Comparison of ENCODE assay signal across 12 cellular contexts in the genomic region with DNA sequence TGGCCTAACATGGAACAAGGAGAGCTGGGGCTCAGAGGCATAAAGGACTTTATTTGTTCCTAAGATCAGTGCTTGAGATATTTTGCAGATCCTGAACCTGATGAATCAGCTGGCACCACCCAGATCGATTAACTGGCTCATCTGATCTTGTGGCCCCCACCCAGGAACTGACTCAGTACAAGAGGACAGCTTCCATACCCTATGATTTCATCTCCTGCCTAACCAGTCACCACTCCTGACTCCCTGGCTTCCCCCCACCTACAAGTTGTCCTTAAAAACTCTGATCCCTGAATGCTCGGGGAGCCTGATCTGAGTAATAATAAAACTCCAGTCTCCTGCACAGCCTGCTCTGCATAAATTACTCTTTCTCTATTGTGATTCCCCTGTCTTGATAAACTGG. TPM values are rescaled to one million over a fixed set of nuclear protein-coding genes. Genes with fewer than 3 reads are reported as not detected.
A peak's percentile ranks its signal among the peaks of the same experiment; 100 is the strongest.
DNase-seq lines count a peak whose midpoint lies in the region; ATAC-seq and TF ChIP-seq lines count a peak whose summit lies in the region.
"Had no signal": no experiment of that assay in that cellular context is flagged by ENCODE, and none has a peak within 500 bp of the region (broad histone marks: within the 10 kb centered on the region; RNA-seq: fewer than 3 reads in every experiment).

No MANE protein-coding gene starts in this region.

- TF ChIP-seq CTCF in AG09309 (IDR thresholded peaks at IDR 0.05; ENCODE audit: control insufficient read depth, insufficient read depth, low read depth, low read length, missing control alignments), result no peak

- peaks cover 34% of the 10 kb centered on the region for H3K4me1 Mint-ChIP-seq in activated T-cell treated with anti-CD3 and anti-CD28 coated beads, Interleukin-2, amount 50 U/mL, for 4 hours (ENCODE audit: low read depth)
- H3K4me1 Mint-ChIP-seq: brain had no signal

- no peaks in the 10 kb centered on the region for H3K27me3 Mint-ChIP-seq in activated T-cell treated with anti-CD3 and anti-CD28 coated beads, Interleukin-2, amount 50 U/mL, for 4 hours (ENCODE audit: low read depth)

- DNase-seq in AG09309 (ENCODE audit: low read depth) (peak; percentile 7), HT1080 (ENCODE audit: low read depth) (peak; percentile 64), kidney tubule cell (ENCODE audit: low spot score) (peak; percentile 79), NCI-H1417 treated with DMSO at 0.1 percent for 48 hours (lab: John Stamatoyannopoulos, UW) (no peak)
- DNase-seq in activated T-cell treated with anti-CD3 and anti-CD28 coated beads, Interleukin-2, amount 50 U/mL, for 4 hours, result peak; percentile 23
- no peak for DNase-seq in central memory CD4-positive, alpha-beta T cell
- DNase-seq: left ventricle myocardium inferior, pancreas, T1000 had no signal

- ATAC-seq in activated T-cell treated with anti-CD3 and anti-CD28 coated beads, Interleukin-2, amount 50 U/mL, for 4 hours, result peak; percentile 82 to 90
- ATAC-seq in HG03135 (IDR thresholded peaks at IDR 0.05; ENCODE audit: unreplicated experiment) (no peak), HG02623 (IDR thresholded peaks at IDR 0.05; ENCODE audit: unreplicated experiment) (no peak)
- ATAC-seq: pancreas had no signal

- peak overlapping the region; percentile 53 for H3K4me3 Mint-ChIP-seq in activated T-cell treated with anti-CD3 and anti-CD28 coated beads, Interleukin-2, amount 50 U/mL, for 4 hours
- H3K4me3 Mint-ChIP-seq: brain had no signal

- H3K9me3 Mint-ChIP-seq in activated T-cell treated with anti-CD3 and anti-CD28 coated beads, Interleukin-2, amount 50 U/mL, for 4 hours, result peaks cover 14% of the 10 kb centered on the region

- H3K36me3 Mint-ChIP-seq in activated T-cell treated with anti-CD3 and anti-CD28 coated beads, Interleukin-2, amount 50 U/mL, for 4 hours (ENCODE audit: insufficient read depth), result no peaks in the 10 kb centered on the region
- H3K36me3 Mint-ChIP-seq: brain had no signal

- H3K4me3 ChIP-seq in AG09309 (ENCODE audit: control insufficient read depth, low read depth, low read length), result no peak overlapping the region
- H3K4me3 ChIP-seq: left ventricle myocardium inferior, pancreas had no signal

RNA-seq across cellular contexts. Expression of gene C12orf56, which starts 5.1 kb away (rescaled TPM):
- not detected in 2 replicates for total RNA-seq in HT1080 (2014; rRNA removed; shearing (Covaris generic))
- polyA plus RNA-seq in HT1080 (2015; cell fraction: cytosol; rRNA removed), result not detected in 2 replicates
- polyA plus RNA-seq in HT1080 (2015; cell fraction: nucleus; rRNA removed), result 0.03 TPM in 1 of 2 replicates, not detected in the other
- total RNA-seq in activated T-cell treated with anti-CD3 and anti-CD28 coated beads, Interleukin-2, amount 50 U/mL, for 4 hours, result not detected
- total RNA-seq: left ventricle myocardium inferior, pancreas had no signal

RNA-seq across cellular contexts. Expression of gene XPOT, which starts 18.7 kb away (rescaled TPM):
- total RNA-seq in HT1080 (2014; rRNA removed; shearing (Covaris generic)), result 88.9 and 93.3 TPM in 2 replicates
- 126 and 142 TPM in 2 replicates for polyA plus RNA-seq in HT1080 (2015; cell fraction: cytosol; rRNA removed)
- polyA plus RNA-seq in HT1080 (2015; cell fraction: nucleus; rRNA removed), result 254 and 276 TPM in 2 replicates
- total RNA-seq in activated T-cell treated with anti-CD3 and anti-CD28 coated beads, Interleukin-2, amount 50 U/mL, for 4 hours, result 100 to 1,000 TPM; 130 to 143 (median 132) TPM

Comparison
In these comparisons a context has a peak if more than half of its experiments do, and no peak if none do; other contexts are left out.
1. DNase-seq: peak in AG09309 (single experiment), HT1080 (single experiment), activated T-cell treated with anti-CD3 and anti-CD28 coated beads, Interleukin-2, amount 50 U/mL, for 4 hours (single experiment) and kidney tubule cell (single experiment); none in NCI-H1417 treated with DMSO at 0.1 percent for 48 hours (single experiment) and central memory CD4-positive, alpha-beta T cell (single experiment).
2. ATAC-seq: peak in activated T-cell treated with anti-CD3 and anti-CD28 coated beads, Interleukin-2, amount 50 U/mL, for 4 hours (2 of 2); none in HG03135 (single experiment) and HG02623 (single experiment).